Comparison of ENCODE assay signal across 13 cellular contexts in the genomic region with DNA sequence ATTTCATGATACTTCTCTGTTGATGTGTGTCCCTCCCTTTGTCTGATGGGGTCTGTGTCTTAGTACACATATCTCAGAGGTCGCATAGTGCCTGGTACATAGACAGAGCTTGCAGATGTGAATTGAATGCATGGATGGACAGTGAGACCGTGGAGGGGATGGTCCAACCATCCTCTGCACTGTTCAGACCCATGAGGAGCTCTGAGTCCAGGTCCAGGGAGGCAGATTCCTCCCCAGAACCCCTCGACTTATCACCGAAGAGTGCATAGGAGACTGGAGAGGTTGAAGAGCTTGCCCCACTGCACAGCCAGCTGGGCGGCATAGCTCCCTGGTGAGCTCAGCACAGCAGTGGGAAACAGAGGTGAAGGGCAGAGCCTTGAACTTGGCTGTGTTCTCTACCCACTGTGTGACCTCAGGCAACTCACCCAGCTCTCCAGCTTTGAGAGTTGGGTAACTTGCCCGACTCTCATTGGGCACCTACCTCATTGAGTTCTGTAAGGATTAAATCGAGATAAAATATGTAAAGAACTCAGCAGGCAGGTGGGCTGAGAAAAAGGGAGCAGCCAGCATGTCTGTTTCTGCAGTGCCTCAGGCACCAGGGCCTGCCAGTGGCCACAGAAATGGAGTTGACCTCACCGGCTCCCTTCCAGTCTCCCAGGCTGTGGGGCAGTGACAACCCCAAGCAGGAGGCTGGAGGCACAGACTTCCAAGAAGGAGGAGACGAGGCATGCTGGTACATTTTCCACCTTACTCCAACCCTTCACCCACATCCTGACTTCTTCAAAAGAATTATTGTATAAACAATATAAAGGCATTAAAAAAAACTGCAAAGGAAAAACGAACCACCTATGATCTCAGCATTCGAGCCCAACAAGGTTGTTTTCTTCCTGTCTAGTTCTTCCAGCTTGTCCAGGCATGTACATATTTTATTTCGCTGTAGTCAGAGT. TPM values are rescaled to one million over a fixed set of nuclear protein-coding genes. Genes with fewer than 3 reads are reported as not detected.
DNase-seq lines count a peak whose midpoint lies in the region; TF ChIP-seq lines count a peak whose summit lies in the region.
"Had no signal": no experiment of that assay in that cellular context is flagged by ENCODE, and none has a peak within 500 bp of the region (broad histone marks: within the 10 kb centered on the region; RNA-seq: fewer than 3 reads in every experiment).

No MANE protein-coding gene starts in this region.

- no peaks in the 10 kb centered on the region for H3K9me2 ChIP-seq in Loucy (replicated peaks; ENCODE audit: low read depth, low read length)

- H3K4me1 ChIP-seq in Loucy (ENCODE audit: insufficient read depth, low read length, poor library complexity, severe bottlenecking) (peaks cover 14% of the 10 kb centered on the region), esophagus (ENCODE audit: control insufficient read depth in 2 of 2, insufficient read depth in 2 of 2, low read length in 1 of 2) (peaks cover 0 to 4% of the 10 kb centered on the region in 2 donors), neuronal stem cell (ENCODE audit: control insufficient read depth in 2 of 2, insufficient read depth in 1 of 2, low read depth in 1 of 2, low read length in 2 of 2) (peaks cover 0 to 1% of the 10 kb centered on the region in 2 donors)

- H3K14ac ChIP-seq in neuronal stem cell (ENCODE audit: low read length), result no peak overlapping the region

- no peaks in the 10 kb centered on the region for H3K79me1 ChIP-seq in neuronal stem cell (ENCODE audit: low read depth, low read length)

- no peak overlapping the region for H3K4me2 ChIP-seq in Loucy (ENCODE audit: low read depth, low read length, poor library complexity, severe bottlenecking)
- H3K4me2 ChIP-seq in neuronal stem cell (ENCODE audit: insufficient read depth, low read length, poor library complexity, severe bottlenecking), result no peak overlapping the region

- H3K9me3 ChIP-seq in Loucy (ENCODE audit: insufficient read depth, low read depth, low read length) (no peaks in the 10 kb centered on the region), esophagus (ENCODE audit: control insufficient read depth in 2 of 2, insufficient read depth in 1 of 2, low read depth in 1 of 2, low read length in 1 of 2) (no peaks in the 10 kb centered on the region), neuronal stem cell (replicated peaks in 1 of 2; ENCODE audit: control insufficient read depth in 2 of 2, insufficient read depth in 1 of 2, low read depth in 1 of 2, low read length in 2 of 2) (no peaks in the 10 kb centered on the region)

- H3K27ac ChIP-seq in esophagus (ENCODE audit: low read depth in 2 of 2, low read length in 1 of 2), result peak overlapping the region; percentile 95
- H3K27ac ChIP-seq in neuronal stem cell (replicated peaks; ENCODE audit: low read length), result no peak overlapping the region
- H3K27ac ChIP-seq: SK-N-MC had no signal

- H2BK120ac ChIP-seq in neuronal stem cell (ENCODE audit: low read depth, low read length), result no peak overlapping the region

- no peak overlapping the region for H2BK12ac ChIP-seq in neuronal stem cell (ENCODE audit: low read length)

- H3K27ac Mint-ChIP-seq in HFFc6, result no peak overlapping the region
- H3K27ac Mint-ChIP-seq: brain had no signal

- no peak overlapping the region for H4K8ac ChIP-seq in neuronal stem cell (ENCODE audit: low read depth, low read length)

- peak overlapping the region; percentile 55 for H2BK15ac ChIP-seq in neuronal stem cell (ENCODE audit: low read length)

- H3K36me3 ChIP-seq in Loucy (ENCODE audit: insufficient read depth, low read length), result no peaks in the 10 kb centered on the region
- H3K36me3 ChIP-seq in esophagus (ENCODE audit: control insufficient read depth in 2 of 2, insufficient read depth in 2 of 2, low read length in 1 of 2), result no peaks in the 10 kb centered on the region
- no peaks in the 10 kb centered on the region for H3K36me3 ChIP-seq in neuronal stem cell (replicated peaks in 1 of 2; ENCODE audit: control insufficient read depth in 2 of 2, insufficient read depth in 2 of 2, low read length in 2 of 2)

- H3K27me3 ChIP-seq in Loucy (ENCODE audit: insufficient read depth, low read length, poor library complexity, severe bottlenecking) (no peaks in the 10 kb centered on the region), esophagus (ENCODE audit: control insufficient read depth in 1 of 2, insufficient read depth in 2 of 2, low read length in 2 of 2) (no peaks in the 10 kb centered on the region), neuronal stem cell (ENCODE audit: control insufficient read depth in 3 of 3, insufficient read depth in 3 of 3, low read depth in 1 of 3, low read length in 3 of 3) (peaks cover 0 to 6% (median 0%) of the 10 kb centered on the region in 3 experiments)

- H3K79me2 ChIP-seq in Loucy (ENCODE audit: insufficient read depth, low read length), result no peaks in the 10 kb centered on the region

- no peaks in the 10 kb centered on the region for H3K4me1 Mint-ChIP-seq in HFFc6 (ENCODE audit: low read depth)

- WGBS in esophagus, 2 donors, result 42 to 57% methylated on average over 12 of the region's 12 CpGs
- WGBS in neuronal stem cell (ENCODE audit: extremely low coverage in 2 of 2, insufficient read length in 2 of 2, insufficient replicate concordance in 1 of 2), 2 donors, result no CpG with 5 or more reads among the region's 12 CpGs

- no peak overlapping the region for H3K18ac ChIP-seq in neuronal stem cell (ENCODE audit: low read length)

- no peaks in the 10 kb centered on the region for H4K20me1 ChIP-seq in Loucy (ENCODE audit: insufficient read depth, low read length, poor library complexity, severe bottlenecking)

- H2AFZ ChIP-seq in Loucy (ENCODE audit: low read length) (peak overlapping the region; percentile 83), neuronal stem cell (ENCODE audit: low read length) (no peak overlapping the region)

- DNase-seq in AG20443 (ENCODE audit: low spot score) (peak; percentile 34), neuronal stem cell (ENCODE audit: low spot score) (no peak), AML-193 (lab: John Stamatoyannopoulos, UW) (no peak), HFFc6 (no peak), NCI-H1092 (lab: John Stamatoyannopoulos, UW) (no peak), hypothalamus (lab: John Stamatoyannopoulos, UW) (no peak)
- DNase-seq: activated CD8-positive, alpha-beta memory T cell treated with anti-CD3 and anti-CD28 coated beads for 24 hours; C1 segment of cervical spinal cord; NCI-H446 treated with DMSO at 0.1 percent for 48 hours had no signal

- H3K9ac ChIP-seq in Loucy (ENCODE audit: low read depth, low read length, poor library complexity, severe bottlenecking), result peak overlapping the region; percentile 61
- H3K9ac ChIP-seq in neuronal stem cell (ENCODE audit: low read depth, low read length, poor library complexity), result no peak overlapping the region

- H2AK5ac ChIP-seq in neuronal stem cell (ENCODE audit: low read depth, low read length), result no peak overlapping the region

- H3K4ac ChIP-seq in neuronal stem cell (ENCODE audit: low read length), result no peak overlapping the region

- H2BK5ac ChIP-seq in neuronal stem cell (ENCODE audit: low read length), result no peak overlapping the region

- H3K4me3 Mint-ChIP-seq in HFFc6, result no peak overlapping the region
- H3K4me3 Mint-ChIP-seq: brain had no signal

- no peak overlapping the region for H3K23ac ChIP-seq in neuronal stem cell (ENCODE audit: low read depth, low read length, poor library complexity)

- H3K4me3 ChIP-seq in Loucy (ENCODE audit: low read length, poor library complexity, severe bottlenecking), result no peak overlapping the region
- H3K4me3 ChIP-seq in esophagus (ENCODE audit: low read depth in 1 of 2, low read length in 2 of 2), result no peak overlapping the region
- H3K4me3 ChIP-seq in neuronal stem cell (ENCODE audit: low read length in 2 of 2), result no peak overlapping the region
- H3K4me3 ChIP-seq: SK-N-MC had no signal

- H3K36me3 Mint-ChIP-seq in HFFc6 (ENCODE audit: low read depth), result no peaks in the 10 kb centered on the region
- H3K36me3 Mint-ChIP-seq: brain had no signal

- H3K27me3 Mint-ChIP-seq in HFFc6 (ENCODE audit: insufficient read depth), result peaks cover 26% of the 10 kb centered on the region
- H3K27me3 Mint-ChIP-seq: brain had no signal

- no peaks in the 10 kb centered on the region for H3F3A ChIP-seq in Loucy (ENCODE audit: low read depth)

- TF ChIP-seq CTCF in Loucy (conservative IDR thresholded peaks at IDR 0.05; ENCODE audit: low read length), result no peak
- TF ChIP-seq CTCF in HFFc6 (IDR thresholded peaks at IDR 0.05), result no peak

- H4K91ac ChIP-seq in neuronal stem cell (ENCODE audit: low read depth, low read length, poor library complexity), result no peak overlapping the region

- H3K9me3 Mint-ChIP-seq in HFFc6, result no peaks in the 10 kb centered on the region

RNA-seq across cellular contexts. Expression of a gene that starts 54.1 kb away (rescaled TPM):
- polyA plus RNA-seq in esophagus, result 10 to 100 TPM; 20.8 to 32.5 TPM
- 33.8 TPM for polyA plus RNA-seq in neuronal stem cell (2013, experiment 1 of 2)
- 33.9 TPM for polyA plus RNA-seq in neuronal stem cell (2013, experiment 2 of 2)
- 100 to 1,000 TPM; 119 to 144 (median 132) TPM for total RNA-seq in HFFc6 (2021; fragmentation: NEBNext Ultra II Directional; extraction: Animal tissue kit (Norgen Biotek cat#: 25700))
